8 cellular contexts compared by ENCODE assay signal in the genomic region with DNA sequence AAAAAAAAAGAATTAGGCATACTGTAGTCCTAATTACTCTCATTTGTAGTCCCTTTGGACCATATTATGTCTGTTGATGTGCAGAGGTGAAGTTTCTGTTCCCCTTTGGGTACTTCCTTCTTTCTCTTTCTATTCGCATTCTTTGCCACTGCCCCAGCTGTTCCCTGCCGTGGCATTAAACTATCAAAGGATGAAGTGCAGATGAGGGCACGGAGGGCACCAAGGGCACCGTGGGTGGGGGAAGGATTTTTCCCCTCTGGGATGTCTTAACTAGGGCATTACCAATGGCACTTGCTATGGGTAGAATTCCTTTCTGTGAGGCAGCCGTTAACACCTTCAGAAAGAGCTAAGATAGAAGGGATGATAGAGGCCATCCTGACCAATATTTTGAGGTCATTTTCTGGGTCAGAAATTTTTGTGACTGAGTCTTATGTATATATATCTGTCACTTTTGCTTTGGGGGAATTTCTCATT. TPM values are rescaled to one million over a fixed set of nuclear protein-coding genes. Genes with fewer than 3 reads are reported as not detected.
DNase-seq lines count a peak whose midpoint lies in the region; ATAC-seq and TF ChIP-seq lines count a peak whose summit lies in the region.

No MANE protein-coding gene starts in this region.

- H3K27me3 Mint-ChIP-seq in CD14-positive monocyte (ENCODE audit: low read depth in 3 of 3): peaks cover 15 to 22% (median 19%) of the 10 kb centered on the region in 3 donors
- H3K27me3 Mint-ChIP-seq in T-helper 2 cell treated with Interferon-gamma antibody and Interleukin-4, amounts not matched to agents 5 μg/mL and 100 μg/mL, for 36 hours (ENCODE audit: low read depth): peaks cover 6% of the 10 kb centered on the region

- peaks cover 0 to 2% (median 0%) of the 10 kb centered on the region in 7 donors for H3K9me3 Mint-ChIP-seq in CD14-positive monocyte
- no peaks in the 10 kb centered on the region for H3K9me3 Mint-ChIP-seq in T-helper 2 cell treated with Interferon-gamma antibody and Interleukin-4, amounts not matched to agents 5 μg/mL and 100 μg/mL, for 36 hours

- peak overlapping the region; percentile 65 to 78 for H3K4me3 Mint-ChIP-seq in CD14-positive monocyte
- H3K4me3 Mint-ChIP-seq in T-helper 2 cell treated with Interferon-gamma antibody and Interleukin-4, amounts not matched to agents 5 μg/mL and 100 μg/mL, for 36 hours: peak overlapping the region; percentile 66

- H3K4me1 Mint-ChIP-seq in CD14-positive monocyte: peaks cover 32% of the 10 kb centered on the region
- peaks cover 19% of the 10 kb centered on the region for H3K4me1 Mint-ChIP-seq in T-helper 2 cell treated with Interferon-gamma antibody and Interleukin-4, amounts not matched to agents 5 μg/mL and 100 μg/mL, for 36 hours (ENCODE audit: low read depth)

- ATAC-seq in GM19395 (IDR thresholded peaks at IDR 0.05; ENCODE audit: unreplicated experiment) (peak; percentile 82), HG03108 (IDR thresholded peaks at IDR 0.05; ENCODE audit: unreplicated experiment) (peak; percentile 73)

- intact Hi-C loops in CD14-positive monocyte (cut with micrococcal nuclease): no loop called here

- H3K36me3 Mint-ChIP-seq in CD14-positive monocyte: peaks cover 7% of the 10 kb centered on the region in 2 donors
- no peaks in the 10 kb centered on the region for H3K36me3 Mint-ChIP-seq in T-helper 2 cell treated with Interferon-gamma antibody and Interleukin-4, amounts not matched to agents 5 μg/mL and 100 μg/mL, for 36 hours (ENCODE audit: low read depth)

- TF ChIP-seq CTCF in CD14-positive monocyte (IDR thresholded peaks at IDR 0.05): no peak

- peak; percentile 62 for DNase-seq in CD14-positive monocyte (ENCODE audit: low spot score)
- no peak for DNase-seq in T-helper 2 cell treated with Interferon-gamma antibody and Interleukin-4, amounts not matched to agents 5 μg/mL and 100 μg/mL, for 36 hours (ENCODE audit: low spot score)
- DNase-seq in NCI-H524 (lab: John Stamatoyannopoulos, UW): no peak
- no peak for DNase-seq in iPS-NIHi11 (ENCODE audit: low spot score)
- DNase-seq in NCI-H2029 treated with DMSO at 0.1 percent for 48 hours (lab: John Stamatoyannopoulos, UW): no peak
- no peak for DNase-seq in activated CD4-positive, alpha-beta T cell treated with anti-CD3 and anti-CD28 coated beads for 4 hours

- H3K27ac Mint-ChIP-seq in CD14-positive monocyte: peak overlapping the region; percentile 57 to 94 (median 90)
- H3K27ac Mint-ChIP-seq in T-helper 2 cell treated with Interferon-gamma antibody and Interleukin-4, amounts not matched to agents 5 μg/mL and 100 μg/mL, for 36 hours: peak overlapping the region; percentile 73

RNA-seq across cellular contexts. Expression of a gene that starts 4.9 kb away (rescaled TPM):
- polyA plus RNA-seq in CD14-positive monocyte: 1 to 10 TPM; 1.6 to 2.2 TPM

RNA-seq across cellular contexts. Expression of a gene that starts 44.4 kb away (rescaled TPM):
- polyA plus RNA-seq in CD14-positive monocyte: not detected
